Comparison of ENCODE assay signal across 7 cellular contexts in genomic region chr9:21334969-21335632, GRCh38. TPM values are rescaled to one million over a fixed set of nuclear protein-coding genes. Genes with fewer than 3 reads are reported as not detected.
DNase-seq lines count a peak whose midpoint lies in the region; ATAC-seq and TF ChIP-seq lines count a peak whose summit lies in the region.

TSS of gene KLHL9 (minus strand) at chr9:21335404. CDS start at chr9:21334859, 545 bp downstream.

- H3K4me2 ChIP-seq in mammary epithelial cell (ENCODE audit: insufficient read depth, low read depth, low read length): peak within 1 kb of the TSS; percentile 72
- H3K4me2 ChIP-seq in smooth muscle cell: peak within 1 kb of the TSS; percentile 90

- CTCF ChIA-PET in mammary epithelial cell (lab: Charles Lee; ENCODE audit: low non-redundant PET): interaction anchor here (0.7 kb wide), 2 partner anchors 152 to 467 kb away, joined by 3 to 4 read pairs; partner anchors contain the start of gene MTAP

- intact Hi-C loops in mammary epithelial cell (cut with micrococcal nuclease): loop anchor here (2.0 to 10.0 kb wide), 2 partner anchors 58 to 350 kb away; no protein-coding TSS in a partner anchor

- H2AFZ ChIP-seq in mammary epithelial cell (ENCODE audit: low read depth, low read length) (peak within 1 kb of the TSS; percentile 95), smooth muscle cell (ENCODE audit: low read depth) (peak within 1 kb of the TSS; percentile 98)

- H3K4me1 ChIP-seq in mammary epithelial cell (ENCODE audit: insufficient read depth, low read length) (peaks cover 25% of the 10 kb centered on the region), smooth muscle cell (ENCODE audit: low read depth) (peaks cover 38% of the 10 kb centered on the region)

- peak within 1 kb of the TSS; percentile 95 for H3K9ac ChIP-seq in mammary epithelial cell (ENCODE audit: insufficient read depth, low read length)
- H3K9ac ChIP-seq in smooth muscle cell (ENCODE audit: low read depth): peak within 1 kb of the TSS; percentile 98

- H3K36me3 ChIP-seq in WERI-Rb-1 (peaks cover 22% of the 10 kb centered on the region), mammary epithelial cell (ENCODE audit: insufficient read depth, low read length) (no peaks in the 10 kb centered on the region), smooth muscle cell (ENCODE audit: low read depth) (no peaks in the 10 kb centered on the region)

- WGBS in mammary epithelial cell (ENCODE audit: low coverage, missing lambda C conversion rate): 4% methylated on average over 11 of the region's 46 CpGs
- WGBS in smooth muscle cell (ENCODE audit: low lambda C conversion rate): 1% methylated on average over 45 of the region's 46 CpGs

- TF ChIP-seq CTCF in WERI-Rb-1 (IDR thresholded peaks at IDR 0.05; ENCODE audit: low read depth, low read length) (no peak), mammary epithelial cell (conservative IDR thresholded peaks at IDR 0.05 in 1 of 2, IDR thresholded peaks at IDR 0.05 in 1 of 2; ENCODE audit: extremely low read depth in 1 of 2, insufficient read depth in 1 of 2, low read depth in 1 of 2, low read length in 2 of 2) (no peak), smooth muscle cell (IDR thresholded peaks at IDR 0.05; ENCODE audit: borderline replicate concordance, insufficient read depth, poor library complexity, severe bottlenecking) (no peak)

- peak; percentile 63 for DNase-seq in NCI-H2029 treated with DMSO at 0.1 percent for 48 hours (lab: John Stamatoyannopoulos, UW)
- DNase-seq in WERI-Rb-1: peak; percentile 93
- DNase-seq in mammary epithelial cell: peak; percentile 89
- peak; percentile 97 for DNase-seq in iPS-NIHi7 (ENCODE audit: extremely low spot score)
- DNase-seq in smooth muscle cell (lab: John Stamatoyannopoulos, UW; ENCODE audit: unreplicated experiment): peak; percentile 78

- H4K20me1 ChIP-seq in mammary epithelial cell (ENCODE audit: insufficient read depth, low read length): no peaks in the 10 kb centered on the region
- H4K20me1 ChIP-seq in smooth muscle cell (ENCODE audit: low read depth): peaks cover 41% of the 10 kb centered on the region

- H3F3A ChIP-seq in smooth muscle cell (ENCODE audit: low read depth): no peaks in the 10 kb centered on the region

- TSS peak; percentile 39 for BruUV-seq in mammary epithelial cell (replicated peaks; lab: Mats Ljungman, UMichigan)

- H3K9me3 ChIP-seq in WERI-Rb-1 (ENCODE audit: severe bottlenecking) (no peaks in the 10 kb centered on the region), mammary epithelial cell (replicated peaks; ENCODE audit: insufficient read depth, low read length) (no peaks in the 10 kb centered on the region), smooth muscle cell (replicated peaks; ENCODE audit: low read depth) (no peaks in the 10 kb centered on the region)

- peak within 1 kb of the TSS; percentile 91 for H3K27ac ChIP-seq in WERI-Rb-1
- H3K27ac ChIP-seq in mammary epithelial cell (ENCODE audit: insufficient read depth, low read depth, low read length): peak within 1 kb of the TSS; percentile 96
- peak within 1 kb of the TSS; percentile 93 for H3K27ac ChIP-seq in smooth muscle cell (ENCODE audit: low read depth)

- peaks cover 50% of the 10 kb centered on the region for H3K79me2 ChIP-seq in mammary epithelial cell (ENCODE audit: insufficient read depth, low read length)
- H3K79me2 ChIP-seq in smooth muscle cell (ENCODE audit: low read depth): peaks cover 55% of the 10 kb centered on the region

- peak; percentile 69 for ATAC-seq in GM18508 (IDR thresholded peaks at IDR 0.05; ENCODE audit: insufficient read depth, unreplicated experiment)
- peak; percentile 90 for ATAC-seq in HG02970 (IDR thresholded peaks at IDR 0.05; ENCODE audit: low FRiP score, unreplicated experiment)

- H3K27me3 ChIP-seq in WERI-Rb-1 (ENCODE audit: insufficient read depth, low read depth, severe bottlenecking) (no peaks in the 10 kb centered on the region), mammary epithelial cell (ENCODE audit: insufficient read depth, low read length) (no peaks in the 10 kb centered on the region), smooth muscle cell (ENCODE audit: low read depth) (no peaks in the 10 kb centered on the region)

- H3K4me3 ChIP-seq in WERI-Rb-1 (ENCODE audit: low read depth, low read length): peak within 1 kb of the TSS; percentile 86
- peak within 1 kb of the TSS; percentile 46 to 67 (median 65) for H3K4me3 ChIP-seq in mammary epithelial cell (replicated peaks in 1 of 3; ENCODE audit: insufficient read depth in 1 of 3, low read depth in 2 of 3, low read length in 3 of 3)
- peak within 1 kb of the TSS; percentile 67 for H3K4me3 ChIP-seq in smooth muscle cell

- in situ Hi-C loops in mammary epithelial cell (cut with MboI; ENCODE audit: low sequenced_read_pairs in 2 of 2): no loop called here

- dilution Hi-C loops in mammary epithelial cell (cut with HindIII; ENCODE audit: low sequenced_read_pairs): loop anchor here (5.0 kb wide), 1 partner anchor 67 kb away; no protein-coding TSS in a partner anchor

RNA-seq across cellular contexts. Expression of gene KLHL9, which starts in this region (rescaled TPM):
- total RNA-seq in mammary epithelial cell (10 to 100 TPM; 15.7 to 24.7 TPM), smooth muscle cell (37.1 and 41.1 TPM in 2 replicates)
- polyA plus RNA-seq in mammary epithelial cell (7.1 TPM), smooth muscle cell (15.0 and 17.4 TPM in 2 replicates)
- 13.2 TPM for polyA minus RNA-seq in mammary epithelial cell

Comparison
In these comparisons a context has a peak if more than half of its experiments do, and no peak if none do; other contexts are left out.
1. Peak in every context shown above with its lines: DNase-seq, ATAC-seq, H3K4me3 ChIP-seq and H3K27ac ChIP-seq.